In the genomic region with DNA sequence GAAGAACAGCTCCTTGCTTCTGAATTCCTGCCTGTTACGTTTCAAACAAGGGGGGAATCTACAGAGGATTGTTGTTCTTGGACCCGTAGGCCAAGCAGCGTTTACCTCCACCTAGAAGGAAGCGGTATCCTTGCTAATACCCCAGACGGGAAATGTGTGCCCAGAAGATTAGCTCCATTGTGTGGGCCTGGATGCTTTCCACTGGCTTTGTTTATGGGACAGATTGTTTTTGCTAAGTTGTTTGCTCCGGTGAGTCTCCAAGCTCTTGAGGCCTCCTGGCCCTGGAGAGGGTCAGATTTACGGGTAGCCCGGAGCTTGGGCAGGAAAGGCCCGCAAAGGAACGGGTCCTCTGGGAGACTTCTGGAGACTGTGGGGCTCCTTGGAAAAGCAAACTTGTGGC, we compare ENCODE assay signal across 15 cellular contexts. TPM values are rescaled to one million over a fixed set of nuclear protein-coding genes. Genes with fewer than 3 reads are reported as not detected.
A peak's percentile ranks its signal among the peaks of the same experiment; 100 is the strongest.
DNase-seq lines count a peak whose midpoint lies in the region; ATAC-seq and TF ChIP-seq lines count a peak whose summit lies in the region.
"Had no signal": no experiment of that assay in that cellular context is flagged by ENCODE, and none has a peak within 500 bp of the region (broad histone marks: within the 10 kb centered on the region; RNA-seq: fewer than 3 reads in every experiment).

No MANE protein-coding gene starts in this region.

- H3K36me3 Mint-ChIP-seq in endothelial cell (ENCODE audit: low read depth, unreplicated experiment): no peaks in the 10 kb centered on the region
- H3K36me3 Mint-ChIP-seq: naive thymus-derived CD8-positive, alpha-beta T cell had no signal

- no peak overlapping the region for H3K4me3 ChIP-seq in right atrium auricular region
- no peak overlapping the region for H3K4me3 ChIP-seq in aorta (ENCODE audit: low read length in 2 of 2)
- H3K4me3 ChIP-seq: colonic mucosa had no signal

- DNase-seq in endothelial cell (ENCODE audit: low spot score) (peak; percentile 39), right atrium auricular region (ENCODE audit: low spot score) (no peak), pulmonary artery endothelial cell (ENCODE audit: low read depth, low spot score) (peak; percentile 95), aorta (no peak), DMS79 (lab: John Stamatoyannopoulos, UW) (no peak), NCI-H748 treated with DMSO at 0.1 percent for 48 hours (lab: John Stamatoyannopoulos, UW) (no peak)
- DNase-seq: activated CD4-positive, alpha-beta T cell treated with anti-CD3 and anti-CD28 coated beads, Interleukin-2, amount 50 U/mL, for 1 hour; activated naive CD4-positive, alpha-beta T cell treated with Interleukin-2 at 50 U/mL for 16 hours; AML-193; colonic mucosa; GOT3; naive thymus-derived CD8-positive, alpha-beta T cell; NCI-H1436; stimulated activated naive CD4-positive, alpha-beta T cell treated with Interleukin-2 at 50 U/mL for 16 hours had no signal

- 17 to 20% methylated on average over 10 of the region's 10 CpGs for WGBS in aorta, 2 donors

- H3K27me3 ChIP-seq in right atrium auricular region: no peaks in the 10 kb centered on the region
- no peaks in the 10 kb centered on the region for H3K27me3 ChIP-seq in aorta (ENCODE audit: control insufficient read depth in 1 of 2, insufficient read depth in 2 of 2, low read length in 1 of 2)
- H3K27me3 ChIP-seq: colonic mucosa had no signal

- peaks cover 0 to 4% of the 10 kb centered on the region in 2 donors for H3K4me1 ChIP-seq in right atrium auricular region
- no peaks in the 10 kb centered on the region for H3K4me1 ChIP-seq in aorta (ENCODE audit: control insufficient read depth in 1 of 2, insufficient read depth in 2 of 2, low read length in 2 of 2)
- H3K4me1 ChIP-seq: colonic mucosa had no signal

- H3K27me3 Mint-ChIP-seq in endothelial cell (ENCODE audit: unreplicated experiment): no peaks in the 10 kb centered on the region

- H3K9me3 ChIP-seq in right atrium auricular region (peaks cover 0 to 6% of the 10 kb centered on the region in 2 donors), aorta (ENCODE audit: control insufficient read depth, low read length) (no peaks in the 10 kb centered on the region)
- H3K9me3 ChIP-seq: colonic mucosa had no signal

- intact Hi-C loops in aorta (cut with DNase I): no loop called here

- H3K27ac Mint-ChIP-seq in endothelial cell (ENCODE audit: unreplicated experiment): peak overlapping the region; percentile 96
- H3K27ac Mint-ChIP-seq: naive thymus-derived CD8-positive, alpha-beta T cell had no signal

- TF ChIP-seq CTCF in endothelial cell (IDR thresholded peaks at IDR 0.05; ENCODE audit: unreplicated experiment) (no peak), right atrium auricular region (IDR thresholded peaks at IDR 0.05) (no peak)

- H3K36me3 ChIP-seq in right atrium auricular region (no peaks in the 10 kb centered on the region), aorta (ENCODE audit: control insufficient read depth in 1 of 2, insufficient read depth in 2 of 2, low read length in 1 of 2) (no peaks in the 10 kb centered on the region)
- H3K36me3 ChIP-seq: colonic mucosa had no signal

- H3K9me3 Mint-ChIP-seq in endothelial cell (ENCODE audit: unreplicated experiment): no peaks in the 10 kb centered on the region

- no peak overlapping the region for H3K4me3 Mint-ChIP-seq in endothelial cell (ENCODE audit: unreplicated experiment)
- H3K4me3 Mint-ChIP-seq: naive thymus-derived CD8-positive, alpha-beta T cell had no signal

- ATAC-seq in aorta (ENCODE audit: low FRiP score) (peak; percentile 67), HG02588 (IDR thresholded peaks at IDR 0.05; ENCODE audit: unreplicated experiment) (no peak)
- ATAC-seq: naive thymus-derived CD8-positive, alpha-beta T cell had no signal

- peaks cover 21% of the 10 kb centered on the region for H3K4me1 Mint-ChIP-seq in endothelial cell (ENCODE audit: unreplicated experiment)

- peak overlapping the region; percentile 35 to 57 for H3K27ac ChIP-seq in right atrium auricular region
- no peak overlapping the region for H3K27ac ChIP-seq in aorta (ENCODE audit: low read depth in 1 of 2, low read length in 2 of 2)
- H3K27ac ChIP-seq: colonic mucosa had no signal

RNA-seq across cellular contexts. Expression of a gene that starts 28.4 kb away (rescaled TPM):
- total RNA-seq in endothelial cell (ENCODE audit: unreplicated experiment) (51.3 TPM), right atrium auricular region (10 to 100 TPM; 38.6 to 46.5 TPM), pulmonary artery endothelial cell (11.1 and 14.9 TPM in 2 replicates), aorta (100 to 1,000 TPM in 1 of 2 donors, 10 to 100 TPM in 1; 61.1 to 108 TPM)
- polyA plus RNA-seq in aorta: 1 to 10 TPM; 6.2 to 7.5 TPM

Comparison
In these comparisons a context has a peak if more than half of its experiments do, and no peak if none do; other contexts are left out.
1. DNase-seq: peak in endothelial cell (single experiment) and pulmonary artery endothelial cell (single experiment); none in right atrium auricular region (single experiment), aorta (0 of 2), DMS79 (single experiment) and NCI-H748 treated with DMSO at 0.1 percent for 48 hours (single experiment).
2. H3K27ac ChIP-seq: peak in right atrium auricular region (2 of 2); none in aorta (0 of 2).